ENCODE assay signal across 36 cellular contexts in genomic region chr10:19054289-19054688, GRCh38. TPM values are rescaled to one million over a fixed set of nuclear protein-coding genes. Genes with fewer than 3 reads are reported as not detected.
"Had no signal": no experiment of that assay in that cellular context is flagged by ENCODE, and none has a peak within 500 bp of the region (broad histone marks: within the 10 kb centered on the region; RNA-seq: fewer than 3 reads in every experiment).

No MANE protein-coding gene starts in this region.

- ATAC-seq: activated CD8-positive, alpha-beta T cell treated with anti-CD3 and anti-CD28 coated beads for 36 hours; activated naive CD4-positive, alpha-beta T cell treated with anti-CD3 and anti-CD28 coated beads, Interleukin-2, amount 50 U/mL, for 72 hours; activated T-cell treated with anti-CD3 and anti-CD28 coated beads, Interleukin-2, amount 50 U/mL, for 4 hours; activated T-cell treated with anti-CD3 and anti-CD28 coated beads, Interleukin-2, amount 50 U/mL, for 72 hours; activated T-helper 17 cell treated with anti-CD3 and anti-CD28 coated beads, Interleukin-2, amount 50 U/mL, for 72 hours; body of pancreas had no signal

- H3K27ac ChIP-seq: adrenal gland, body of pancreas, brain microvascular endothelial cell, breast epithelium, VCaP had no signal

- H3K27me3 ChIP-seq: adrenal gland, body of pancreas, brain microvascular endothelial cell, breast epithelium had no signal

- FAIRE-seq: astrocyte, TTC549 had no signal

- H3K9me3 ChIP-seq: adrenal gland, body of pancreas, breast epithelium had no signal

- H3K4me1 ChIP-seq: adrenal gland, body of pancreas, breast epithelium had no signal

- DNase-seq: activated B cell treated with CpG ODN at 0.5 μM for 24 hours; activated CD4-positive, alpha-beta memory T cell treated with anti-CD3 and anti-CD28 coated beads for 36 hours; activated CD4-positive, alpha-beta T cell treated with anti-CD3 and anti-CD28 coated beads for 4 hours; activated CD4-positive, alpha-beta T cell treated with anti-CD3 and anti-CD28 coated beads, Interleukin-2, amount 10 ng/mL, durations not matched to agents 24 days and 14 days; activated CD4-positive, alpha-beta T cell treated with anti-CD3 and anti-CD28 coated beads, Interleukin-2, amount 50 U/mL, for 1 hour; activated CD4-positive, alpha-beta T cell treated with anti-CD3 and anti-CD28 coated beads, Interleukin-2, amount 50 U/mL, for 4 hours; activated CD4-positive, CD25-positive, alpha-beta regulatory T cell treated with anti-CD3 and anti-CD28 coated beads, Interleukin-2, amount 50 U/mL, for 72 hours; activated CD8-positive, alpha-beta memory T cell treated with anti-CD3 and anti-CD28 coated beads, Interleukin-2, amount 50 U/mL, for 4 hours; activated CD8-positive, alpha-beta T cell treated with anti-CD3 and anti-CD28 coated beads for 36 hours; activated effector memory CD4-positive, alpha-beta T cell treated with anti-CD3 and anti-CD28 coated beads, Interleukin-2, amount 50 U/mL, for 16 hours; activated gamma-delta T cell treated with Interleukin-2 at 50 U/mL for 16 hours; activated naive CD4-positive, alpha-beta T cell; activated naive CD4-positive, alpha-beta T cell treated with anti-CD3 and anti-CD28 coated beads for 36 hours; activated naive CD4-positive, alpha-beta T cell treated with anti-CD3 and anti-CD28 coated beads, Interleukin-2, amount 50 U/mL, for 16 hours; activated naive CD8-positive, alpha-beta T cell treated with anti-CD3 and anti-CD28 coated beads for 36 hours; activated T-cell treated with anti-CD3 and anti-CD28 coated beads for 4 hours; activated T-cell treated with anti-CD3 and anti-CD28 coated beads, Interleukin-2, amount 50 U/mL, for 1 hour; activated T-cell treated with anti-CD3 and anti-CD28 coated beads, Interleukin-2, amount 50 U/mL, for 4 hours; activated T-cell treated with anti-CD3 and anti-CD28 coated beads, Interleukin-2, amount 50 U/mL, for 72 hours; adrenal gland; amniotic stem cell; aorta; body of pancreas; brain microvascular endothelial cell; central memory CD4-positive, alpha-beta T cell; T-helper 1 cell; T-helper 2 cell; T-helper 9 cell had no signal

- H3K4me3 ChIP-seq: adrenal gland, body of pancreas, breast epithelium had no signal

- H3K36me3 ChIP-seq: adrenal gland, brain microvascular endothelial cell, breast epithelium had no signal

RNA-seq across cellular contexts. Expression of gene MALRD1, which starts 5.7 kb away (rescaled TPM):
- total RNA-seq: activated B cell treated with CpG ODN at 0.5 μM for 24 hours; activated CD4-positive, alpha-beta memory T cell treated with anti-CD3 and anti-CD28 coated beads for 36 hours; activated CD4-positive, alpha-beta T cell treated with anti-CD3 and anti-CD28 coated beads, Interleukin-2, amount 10 ng/mL, durations not matched to agents 24 days and 14 days; activated CD8-positive, alpha-beta memory T cell treated with anti-CD3 and anti-CD28 coated beads for 36 hours; activated naive CD4-positive, alpha-beta T cell treated with anti-CD3 and anti-CD28 coated beads for 36 hours; activated naive CD4-positive, alpha-beta T cell treated with anti-CD3 and anti-CD28 coated beads, Interleukin-2, amount 50 U/mL, for 72 hours; activated T-cell treated with anti-CD3 and anti-CD28 coated beads, Interleukin-2, amount 50 U/mL, for 4 hours; activated T-cell treated with anti-CD3 and anti-CD28 coated beads, Interleukin-2, amount 50 U/mL, for 72 hours; activated T-helper 1 cell treated with anti-CD3 and anti-CD28 coated beads, Interleukin-12 subunit alpha, Interleukin-12 subunit beta, Interleukin-2, Interleukin-4 antibody, amounts not matched to agents 30 ng/mL and 10 ng/mL and 1 ng/mL, durations not matched to agents 14 hours and 24 hours and 36 hours; activated T-helper 17 cell treated with anti-CD3 and anti-CD28 coated beads, Interleukin-2, amount 50 U/mL, for 72 hours had no signal
